15 cellular contexts compared by ENCODE assay signal in genomic region chr1:19128965-19129514, GRCh38.
"Had no signal": no experiment of that assay in that cellular context is flagged by ENCODE, and none has a peak within 500 bp of the region (broad histone marks: within the 10 kb centered on the region; RNA-seq: fewer than 3 reads in every experiment).

No MANE protein-coding gene starts in this region.

- DNase-seq: activated CD4-positive, alpha-beta T cell treated with anti-CD3 and anti-CD28 coated beads, Interleukin-2, amount 10 ng/mL, durations not matched to agents 7 days and 5 days; activated CD8-positive, alpha-beta memory T cell treated with anti-CD3 and anti-CD28 coated beads for 24 hours; activated effector memory CD4-positive, alpha-beta T cell treated with Interleukin-2 at 50 U/mL for 16 hours; aorta; esophagus squamous epithelium; foreskin fibroblast; heart left ventricle; psoas muscle; sigmoid colon; stimulated activated CD4-positive, alpha-beta T cell treated with anti-CD3 and anti-CD28 coated beads, Interleukin-4, amount 100 ng/mL, for 1 hour; stimulated activated CD8-positive, alpha-beta memory T cell treated with anti-CD3 and anti-CD28 coated beads, Interleukin-4, amount 100 ng/mL, for 48 hours; stimulated activated naive CD8-positive, alpha-beta T cell treated with anti-CD3 and anti-CD28 coated beads, Interleukin-15, Interleukin-2, amounts not matched to agents 100 U/mL and 50 U/mL, for 24 hours; T-cell; T1000 had no signal

- H3K27ac ChIP-seq: esophagus squamous epithelium, psoas muscle, sigmoid colon had no signal

- FAIRE-seq: bronchial epithelial cell had no signal

- H3K4me1 ChIP-seq: esophagus squamous epithelium, psoas muscle, sigmoid colon had no signal

- ATAC-seq: psoas muscle; stimulated activated naive CD8-positive, alpha-beta T cell treated with anti-CD3 and anti-CD28 coated beads, Interleukin-15, Interleukin-2, amounts not matched to agents 100 U/mL and 50 U/mL, for 24 hours; T-cell had no signal

- H3K9me3 ChIP-seq: sigmoid colon had no signal

- H3K27me3 ChIP-seq: esophagus squamous epithelium, heart left ventricle, sigmoid colon had no signal

- H3K4me3 ChIP-seq: esophagus squamous epithelium, heart left ventricle, psoas muscle, sigmoid colon had no signal
